Comparison of ENCODE assay signal across 8 cellular contexts in genomic region chr9:133375724-133376654, GRCh38. TPM values are rescaled to one million over a fixed set of nuclear protein-coding genes. Genes with fewer than 3 reads are reported as not detected.
A peak's percentile ranks its signal among the peaks of the same experiment; 100 is the strongest.
DNase-seq lines count a peak whose midpoint lies in the region; ATAC-seq and TF ChIP-seq lines count a peak whose summit lies in the region.

Gene STKLD1 (plus strand): TSS chr9:133376366. CDS start chr9:133376474, 108 bp downstream.
Gene SURF4 (minus strand): TSS chr9:133376060. CDS start chr9:133375969, 91 bp downstream.

- CTCF ChIA-PET in CD8-positive, alpha-beta T cell (lab: Charles Lee) = interaction anchor here (0.9 to 1.3 kb wide), 4 partner anchors 20 to 214 kb away, joined by 3 read pairs; partner anchors contain the start of genes SURF1 and SURF2
- CTCF ChIA-PET in activated CD4-positive, alpha-beta memory T cell treated with anti-CD3 and anti-CD28 coated beads, Interleukin-2, amount 10 ng/mL, durations not matched to agents 7 days and 5 days (lab: Charles Lee) = interaction anchor here (1.4 to 6.3 kb wide), 5 partner anchors 20 to 137 kb away, joined by 4 to 59 read pairs (median 5); partner anchors contain the start of genes MED22, RPL7A, SURF1 and SURF2

- H3K4me3 ChIP-seq in CD8-positive, alpha-beta T cell (ENCODE audit: low read depth, low read length) = peak within 1 kb of the TSS; percentile 67
- H3K4me3 ChIP-seq in HL-60 (replicated peaks; ENCODE audit: insufficient read depth, low read length) = peak within 1 kb of the TSS; percentile 82
- peak within 1 kb of the TSS; percentile 87 to 97 for H3K4me3 ChIP-seq in duodenal mucosa (ENCODE audit: low read depth in 1 of 2, low read length in 2 of 2)
- peak within 1 kb of the TSS; percentile 96 for H3K4me3 ChIP-seq in lower lobe of right lung

- no peaks in the 10 kb centered on the region for H3K9me3 ChIP-seq in CD8-positive, alpha-beta T cell (ENCODE audit: low read length)
- H3K9me3 ChIP-seq in duodenal mucosa (ENCODE audit: control insufficient read depth in 1 of 2, low read length in 2 of 2) = no peaks in the 10 kb centered on the region
- no peaks in the 10 kb centered on the region for H3K9me3 ChIP-seq in lower lobe of right lung

- intact Hi-C loops in CD8-positive, alpha-beta T cell (cut with DNase I, micrococcal nuclease) = loop anchor here (1.0 to 5.0 kb wide), 10 partner anchors 20 to 649 kb away; partner anchors contain the start of genes MED22 (in 2 of the 2), REXO4 (in 2 of the 2), RPL7A (in 2 of the 2) and SURF1 (in 2 of the 2)
- intact Hi-C loops in lower lobe of right lung (cut with DNase I) = no loop called here

- H3K36me3 Mint-ChIP-seq in CD8-positive, alpha-beta T cell = peaks cover 23% of the 10 kb centered on the region
- peaks cover 32% of the 10 kb centered on the region for H3K36me3 Mint-ChIP-seq in activated CD4-positive, alpha-beta memory T cell treated with anti-CD3 and anti-CD28 coated beads, Interleukin-2, amount 10 ng/mL, durations not matched to agents 7 days and 5 days (ENCODE audit: low read depth)

- peak within 1 kb of the TSS; percentile 78 for H3K27ac ChIP-seq in CD8-positive, alpha-beta T cell (ENCODE audit: low read depth, low read length)
- peak within 1 kb of the TSS; percentile 95 for H3K27ac ChIP-seq in HL-60 (replicated peaks)
- peak within 1 kb of the TSS; percentile 88 for H3K27ac ChIP-seq in duodenal mucosa (ENCODE audit: low read depth, low read length)
- peak within 1 kb of the TSS; percentile 99 for H3K27ac ChIP-seq in lower lobe of right lung

- DNase-seq in CD8-positive, alpha-beta T cell = peak; percentile 88 to 97 (median 94)
- peak; percentile 89 to 93 for DNase-seq in HL-60 (ENCODE audit: low read depth in 1 of 2, low spot score in 1 of 2)
- DNase-seq in NCI-H82 treated with DMSO at 0.1 percent for 48 hours (lab: John Stamatoyannopoulos, UW; ENCODE audit: unreplicated experiment) = peak; percentile 80
- DNase-seq in activated CD4-positive, alpha-beta memory T cell treated with anti-CD3 and anti-CD28 coated beads, Interleukin-2, amount 10 ng/mL, durations not matched to agents 7 days and 5 days = peak; percentile 96
- DNase-seq in lower lobe of right lung = peak; percentile 98
- peak; percentile 92 to 95 for DNase-seq in stimulated activated CD4-positive, alpha-beta T cell treated with anti-CD3 and anti-CD28 coated beads, Interleukin-4, amount 100 ng/mL, for 48 hours (ENCODE audit: low read depth in 2 of 2)

- peak within 1 kb of the TSS; percentile 95 for H3K27ac Mint-ChIP-seq in CD8-positive, alpha-beta T cell
- H3K27ac Mint-ChIP-seq in activated CD4-positive, alpha-beta memory T cell treated with anti-CD3 and anti-CD28 coated beads, Interleukin-2, amount 10 ng/mL, durations not matched to agents 7 days and 5 days = peak within 1 kb of the TSS; percentile 97

- H3K36me3 ChIP-seq in CD8-positive, alpha-beta T cell (ENCODE audit: insufficient read depth, low read length) = no peaks in the 10 kb centered on the region
- H3K36me3 ChIP-seq in duodenal mucosa (ENCODE audit: control insufficient read depth in 1 of 2, insufficient read depth in 2 of 2, low read length in 2 of 2) = peaks cover 11 to 19% of the 10 kb centered on the region in 2 donors
- H3K36me3 ChIP-seq in lower lobe of right lung = peaks cover 20% of the 10 kb centered on the region

- peak within 1 kb of the TSS; percentile 69 to 95 for H3K9ac ChIP-seq in duodenal mucosa (ENCODE audit: low read depth in 1 of 2, low read length in 2 of 2)

- H3K27me3 Mint-ChIP-seq in CD8-positive, alpha-beta T cell (ENCODE audit: low read depth) = no peaks in the 10 kb centered on the region
- H3K27me3 Mint-ChIP-seq in activated CD4-positive, alpha-beta memory T cell treated with anti-CD3 and anti-CD28 coated beads, Interleukin-2, amount 10 ng/mL, durations not matched to agents 7 days and 5 days = peaks cover 2% of the 10 kb centered on the region

- no peaks in the 10 kb centered on the region for H3K9me3 Mint-ChIP-seq in CD8-positive, alpha-beta T cell
- H3K9me3 Mint-ChIP-seq in activated CD4-positive, alpha-beta memory T cell treated with anti-CD3 and anti-CD28 coated beads, Interleukin-2, amount 10 ng/mL, durations not matched to agents 7 days and 5 days = no peaks in the 10 kb centered on the region

- no peaks in the 10 kb centered on the region for H3K27me3 ChIP-seq in CD8-positive, alpha-beta T cell (ENCODE audit: insufficient read depth, low read length)
- H3K27me3 ChIP-seq in HL-60 (ENCODE audit: insufficient read depth, poor library complexity, severe bottlenecking) (no peaks in the 10 kb centered on the region), duodenal mucosa (ENCODE audit: control insufficient read depth in 1 of 2, insufficient read depth in 2 of 2, low read length in 2 of 2) (no peaks in the 10 kb centered on the region), lower lobe of right lung (ENCODE audit: low read depth) (no peaks in the 10 kb centered on the region)

- H3K4me1 ChIP-seq in CD8-positive, alpha-beta T cell (ENCODE audit: insufficient read depth, low read length) = peaks cover 40% of the 10 kb centered on the region
- H3K4me1 ChIP-seq in duodenal mucosa (ENCODE audit: control insufficient read depth in 1 of 2, insufficient read depth in 2 of 2, low read length in 2 of 2) = peaks cover 26 to 44% of the 10 kb centered on the region in 2 donors
- peaks cover 43% of the 10 kb centered on the region for H3K4me1 ChIP-seq in lower lobe of right lung

- H3K4me1 Mint-ChIP-seq in CD8-positive, alpha-beta T cell (ENCODE audit: low read depth) = peaks cover 39% of the 10 kb centered on the region
- H3K4me1 Mint-ChIP-seq in activated CD4-positive, alpha-beta memory T cell treated with anti-CD3 and anti-CD28 coated beads, Interleukin-2, amount 10 ng/mL, durations not matched to agents 7 days and 5 days = peaks cover 36% of the 10 kb centered on the region

- POLR2A ChIA-PET in CD8-positive, alpha-beta T cell (lab: Charles Lee) = interaction anchor here (0.7 to 2.7 kb wide), 7 partner anchors 12 to 706 kb away, joined by 3 to 17 read pairs (median 5); partner anchors contain the start of genes DDX31, GTF3C4, GTF3C5 and MED22
- POLR2A ChIA-PET in activated CD4-positive, alpha-beta memory T cell treated with anti-CD3 and anti-CD28 coated beads, Interleukin-2, amount 10 ng/mL, durations not matched to agents 7 days and 5 days (lab: Charles Lee) = interaction anchor here (0.7 to 11.6 kb wide), 14 partner anchors 10 to 346 kb away, joined by 3 to 397 read pairs (median 4); partner anchors contain the start of genes GTF3C5, MED22, RPL7A and SURF1

- peak within 1 kb of the TSS; percentile 92 for H3K4me3 Mint-ChIP-seq in CD8-positive, alpha-beta T cell
- peak within 1 kb of the TSS; percentile 83 for H3K4me3 Mint-ChIP-seq in activated CD4-positive, alpha-beta memory T cell treated with anti-CD3 and anti-CD28 coated beads, Interleukin-2, amount 10 ng/mL, durations not matched to agents 7 days and 5 days

- peak; percentile 74 for ATAC-seq in CD8-positive, alpha-beta T cell
- ATAC-seq in GM19467 (IDR thresholded peaks at IDR 0.05; ENCODE audit: unreplicated experiment) (peak; percentile 89), lower lobe of right lung (peak; percentile 98)

- TF ChIP-seq CTCF in CD8-positive, alpha-beta T cell (IDR thresholded peaks at IDR 0.05) = no peak
- no peak for TF ChIP-seq CTCF in HL-60 (IDR thresholded peaks at IDR 0.05; ENCODE audit: insufficient read depth, low read length)
- no peak for TF ChIP-seq CTCF in lower lobe of right lung (IDR thresholded peaks at IDR 0.05)

RNA-seq across cellular contexts. Expression of gene STKLD1, which starts in this region (rescaled TPM):
- total RNA-seq in CD8-positive, alpha-beta T cell = 1 to 10 TPM in 1 of 2 experiments, under 1 TPM in 1; 0.92 to 1.8 TPM
- under 1 TPM; 0.65 to 0.71 TPM for total RNA-seq in activated CD4-positive, alpha-beta memory T cell treated with anti-CD3 and anti-CD28 coated beads, Interleukin-2, amount 10 ng/mL, durations not matched to agents 7 days and 5 days
- 1.6 TPM for total RNA-seq in lower lobe of right lung

RNA-seq across cellular contexts. Expression of gene SURF4, which starts in this region (rescaled TPM):
- 100 to 1,000 TPM; 228 TPM for total RNA-seq in CD8-positive, alpha-beta T cell
- 100 to 1,000 TPM; 249 to 260 TPM for total RNA-seq in activated CD4-positive, alpha-beta memory T cell treated with anti-CD3 and anti-CD28 coated beads, Interleukin-2, amount 10 ng/mL, durations not matched to agents 7 days and 5 days
- 126 TPM for total RNA-seq in lower lobe of right lung

Comparison
In these comparisons a context has a peak if more than half of its experiments do, and no peak if none do; other contexts are left out.
1. Peak in every context shown above with its lines: DNase-seq, ATAC-seq, H3K4me3 ChIP-seq and H3K27ac ChIP-seq.